Comparison of ENCODE assay signal across 9 cellular contexts in the genomic region with DNA sequence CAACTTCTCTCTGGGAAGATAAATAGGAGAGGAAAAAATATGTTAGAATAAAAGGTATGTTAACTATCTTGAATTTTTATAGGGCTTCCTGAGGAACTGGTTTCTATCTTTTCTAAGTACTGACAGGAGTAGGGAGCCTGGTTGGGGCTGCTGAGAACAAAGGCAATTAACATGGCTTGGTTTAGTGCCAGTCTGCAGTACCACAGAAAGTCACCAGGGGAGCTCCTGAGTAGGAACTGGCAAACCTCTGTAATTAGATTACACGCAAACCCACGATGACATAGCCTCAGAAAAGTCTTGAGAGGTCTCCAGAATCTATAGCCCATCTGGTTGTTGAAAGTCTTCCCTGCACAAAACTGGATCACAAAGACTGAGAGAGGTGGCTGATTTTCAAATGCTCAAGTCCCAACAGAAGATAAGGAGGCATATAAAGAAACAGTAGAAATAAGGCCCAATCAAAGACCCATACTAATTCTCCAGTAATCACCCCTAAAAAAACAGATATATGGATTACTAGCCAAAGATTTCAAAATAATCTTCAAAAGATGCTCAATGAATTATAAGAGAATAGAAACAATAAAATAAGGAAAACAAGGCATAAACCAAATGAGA. TPM values are rescaled to one million over a fixed set of nuclear protein-coding genes. Genes with fewer than 3 reads are reported as not detected.
DNase-seq lines count a peak whose midpoint lies in the region; ATAC-seq and TF ChIP-seq lines count a peak whose summit lies in the region.
"Had no signal": no experiment of that assay in that cellular context is flagged by ENCODE, and none has a peak within 500 bp of the region (broad histone marks: within the 10 kb centered on the region; RNA-seq: fewer than 3 reads in every experiment).

No MANE protein-coding gene starts in this region.

- no peak for TF ChIP-seq POLR2A in gastrocnemius medialis (IDR thresholded peaks at IDR 0.05)

- intact Hi-C loops in gastrocnemius medialis (cut with DNase I; ENCODE audit: low total_unique reads) = no loop called here

- DNase-seq in NCI-H2171 (lab: John Stamatoyannopoulos, UW) (peak; percentile 34), choroid plexus epithelial cell (ENCODE audit: low read depth) (peak; percentile 1), Ammon's horn (ENCODE audit: low spot score) (no peak), gastrocnemius medialis (no peak)
- DNase-seq in stimulated activated naive CD8-positive, alpha-beta T cell treated with anti-CD3 and anti-CD28 coated beads, Interleukin-15, Interleukin-2, amounts not matched to agents 100 U/mL and 50 U/mL, for 24 hours = peak; percentile 26

- H3K27ac ChIP-seq in 22Rv1 (no peak overlapping the region), gastrocnemius medialis (no peak overlapping the region)

- TF ChIP-seq CTCF in 22Rv1 (IDR thresholded peaks at IDR 0.05) (peak; percentile 86), GM12873 (IDR thresholded peaks at IDR 0.05; ENCODE audit: insufficient read depth, low read depth, low read length, missing control alignments) (peak; percentile 82), choroid plexus epithelial cell (conservative IDR thresholded peaks at IDR 0.05; ENCODE audit: low read depth, low read length) (peak; percentile 27), gastrocnemius medialis (IDR thresholded peaks at IDR 0.05 in 4 of 5, conservative IDR thresholded peaks at IDR 0.05 in 1 of 5) (no peak)

- in situ Hi-C loops in gastrocnemius medialis (cut with MboI; ENCODE audit: low sequenced_read_pairs in 4 of 4) = no loop called here

- no peaks in the 10 kb centered on the region for H3K27me3 ChIP-seq in gastrocnemius medialis

- H3K4me1 ChIP-seq in gastrocnemius medialis = no peaks in the 10 kb centered on the region

- no peaks in the 10 kb centered on the region for H3K36me3 ChIP-seq in gastrocnemius medialis

- no peak overlapping the region for H3K4me3 ChIP-seq in choroid plexus epithelial cell (ENCODE audit: low read depth, low read length)
- H3K4me3 ChIP-seq in gastrocnemius medialis = no peak overlapping the region

- ATAC-seq in HG02642 (IDR thresholded peaks at IDR 0.05; ENCODE audit: poor library complexity, unreplicated experiment) (peak; percentile 91), gastrocnemius medialis (no peak)
- ATAC-seq in stimulated activated naive CD8-positive, alpha-beta T cell treated with anti-CD3 and anti-CD28 coated beads, Interleukin-15, Interleukin-2, amounts not matched to agents 100 U/mL and 50 U/mL, for 24 hours = no peak

- H3K9me3 ChIP-seq in gastrocnemius medialis = no peaks in the 10 kb centered on the region

RNA-seq across cellular contexts. Expression of a gene that starts 11.7 kb away (rescaled TPM):
- under 1 TPM in 1 of 4 donors, not detected in 3; 0.09 TPM for total RNA-seq in gastrocnemius medialis
- total RNA-seq: endothelial cell of umbilical vein had no signal

Comparison
In these comparisons a context has a peak if more than half of its experiments do, and no peak if none do; other contexts are left out.
1. CTCF ChIP-seq: peak in 22Rv1 (single experiment), GM12873 (single experiment) and choroid plexus epithelial cell (single experiment); none in gastrocnemius medialis (0 of 5).
2. DNase-seq: peak in NCI-H2171 (single experiment), choroid plexus epithelial cell (single experiment) and stimulated activated naive CD8-positive, alpha-beta T cell treated with anti-CD3 and anti-CD28 coated beads, Interleukin-15, Interleukin-2, amounts not matched to agents 100 U/mL and 50 U/mL, for 24 hours (single experiment); none in Ammon's horn (single experiment) and gastrocnemius medialis (0 of 2).